In genomic region chr16:50640391-50640790, GRCh38 we compare ENCODE assay signal across 21 cellular contexts. TPM values are rescaled to one million over a fixed set of nuclear protein-coding genes. Genes with fewer than 3 reads are reported as not detected.
"Had no signal": no experiment of that assay in that cellular context is flagged by ENCODE, and none has a peak within 500 bp of the region (broad histone marks: within the 10 kb centered on the region; RNA-seq: fewer than 3 reads in every experiment).

No MANE protein-coding gene starts in this region.

- ATAC-seq: body of pancreas; gastroesophageal sphincter; heart left ventricle; naive thymus-derived CD4-positive, alpha-beta T cell had no signal

- H3K4me3 ChIP-seq: body of pancreas, gastroesophageal sphincter, heart left ventricle, ovary, tibial artery had no signal

- H3K9me3 ChIP-seq: body of pancreas, gastroesophageal sphincter, heart left ventricle, ovary, tibial artery had no signal

- H3K36me3 ChIP-seq: heart left ventricle, ovary had no signal

- FAIRE-seq: kidney had no signal

- H3K27ac ChIP-seq: body of pancreas, gastroesophageal sphincter, heart left ventricle, ovary, tibial artery, VCaP had no signal

- H3K27me3 ChIP-seq: body of pancreas, gastroesophageal sphincter, heart left ventricle, ovary, tibial artery had no signal

- DNase-seq: activated CD4-positive, CD25-positive, alpha-beta regulatory T cell treated with anti-CD3 and anti-CD28 coated beads, Interleukin-2, amount 50 U/mL, for 72 hours; activated naive CD4-positive, alpha-beta T cell treated with Interleukin-2 at 50 U/mL for 16 hours; activated naive CD8-positive, alpha-beta T cell treated with anti-CD3 and anti-CD28 coated beads, Interleukin-2, amount 10 ng/mL, durations not matched to agents 7 days and 5 days; body of pancreas; endodermal cell; erythroblast; heart left ventricle; kidney; mesendoderm; naive thymus-derived CD4-positive, alpha-beta T cell; ovary; stimulated activated CD4-positive, alpha-beta T cell treated with anti-CD3 and anti-CD28 coated beads, Interleukin-12 subunit alpha, Interleukin-12 subunit beta, amount 100 ng/mL, for 4 hours; stimulated activated CD4-positive, alpha-beta T cell treated with anti-CD3 and anti-CD28 coated beads, Interleukin-1b, Interleukin-23, amount 100 ng/mL, for 48 hours; stimulated activated CD8-positive, alpha-beta memory T cell treated with anti-CD3 and anti-CD28 coated beads, Interleukin-4, amount 100 ng/mL, for 48 hours; stimulated activated naive CD4-positive, alpha-beta T cell; SW 1271; T-helper 2 cell; tibial artery had no signal

- H3K4me1 ChIP-seq: body of pancreas had no signal

RNA-seq across cellular contexts. Expression of gene SNX20, which starts 40.7 kb away (rescaled TPM):
- total RNA-seq: endodermal cell, pulmonary artery endothelial cell had no signal
